1 cellular context compared by ENCODE assay signal in the genomic region with DNA sequence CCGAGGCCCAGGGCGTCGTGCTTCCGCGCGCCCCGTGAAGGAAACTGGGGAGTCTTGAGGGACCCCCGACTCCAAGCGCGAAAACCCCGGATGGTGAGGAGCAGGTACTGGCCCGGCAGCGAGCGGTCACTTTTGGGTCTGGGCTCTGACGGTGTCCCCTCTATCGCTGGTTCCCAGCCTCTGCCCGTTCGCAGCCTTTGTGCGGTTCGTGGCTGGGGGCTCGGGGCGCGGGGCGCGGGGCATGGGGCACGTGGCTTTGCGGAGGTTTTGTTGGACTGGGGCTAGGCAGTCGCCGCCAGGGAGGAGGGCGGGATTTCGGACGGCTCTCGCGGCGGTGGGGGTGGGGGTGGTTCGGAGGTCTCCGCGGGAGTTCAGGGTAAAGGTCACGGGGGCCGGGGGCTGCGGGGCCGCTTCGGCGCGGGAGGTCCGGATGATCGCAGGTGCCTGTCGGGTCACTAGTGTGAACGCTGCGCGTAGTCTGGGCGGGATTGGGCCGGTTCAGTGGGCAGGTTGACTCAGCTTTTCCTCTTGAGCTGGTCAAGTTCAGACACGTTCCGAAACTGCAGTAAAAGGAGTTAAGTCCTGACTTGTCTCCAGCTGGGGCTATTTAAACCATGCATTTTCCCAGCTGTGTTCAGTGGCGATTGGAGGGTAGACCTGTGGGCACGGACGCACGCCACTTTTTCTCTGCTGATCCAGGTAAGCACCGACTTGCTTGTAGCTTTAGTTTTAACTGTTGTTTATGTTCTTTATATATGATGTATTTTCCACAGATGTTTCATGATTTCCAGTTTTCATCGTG.
A peak's percentile ranks its signal among the peaks of the same experiment; 100 is the strongest.
TF ChIP-seq lines count a peak whose summit lies in the region.

No MANE protein-coding gene starts in this region.

TF ChIP-seq in HepG2, 621 proteins besides CTCF, POLR2A, EP300 and RAD21 (continued from another document and continues in another):
- TF ChIP-seq, protein P1, sequence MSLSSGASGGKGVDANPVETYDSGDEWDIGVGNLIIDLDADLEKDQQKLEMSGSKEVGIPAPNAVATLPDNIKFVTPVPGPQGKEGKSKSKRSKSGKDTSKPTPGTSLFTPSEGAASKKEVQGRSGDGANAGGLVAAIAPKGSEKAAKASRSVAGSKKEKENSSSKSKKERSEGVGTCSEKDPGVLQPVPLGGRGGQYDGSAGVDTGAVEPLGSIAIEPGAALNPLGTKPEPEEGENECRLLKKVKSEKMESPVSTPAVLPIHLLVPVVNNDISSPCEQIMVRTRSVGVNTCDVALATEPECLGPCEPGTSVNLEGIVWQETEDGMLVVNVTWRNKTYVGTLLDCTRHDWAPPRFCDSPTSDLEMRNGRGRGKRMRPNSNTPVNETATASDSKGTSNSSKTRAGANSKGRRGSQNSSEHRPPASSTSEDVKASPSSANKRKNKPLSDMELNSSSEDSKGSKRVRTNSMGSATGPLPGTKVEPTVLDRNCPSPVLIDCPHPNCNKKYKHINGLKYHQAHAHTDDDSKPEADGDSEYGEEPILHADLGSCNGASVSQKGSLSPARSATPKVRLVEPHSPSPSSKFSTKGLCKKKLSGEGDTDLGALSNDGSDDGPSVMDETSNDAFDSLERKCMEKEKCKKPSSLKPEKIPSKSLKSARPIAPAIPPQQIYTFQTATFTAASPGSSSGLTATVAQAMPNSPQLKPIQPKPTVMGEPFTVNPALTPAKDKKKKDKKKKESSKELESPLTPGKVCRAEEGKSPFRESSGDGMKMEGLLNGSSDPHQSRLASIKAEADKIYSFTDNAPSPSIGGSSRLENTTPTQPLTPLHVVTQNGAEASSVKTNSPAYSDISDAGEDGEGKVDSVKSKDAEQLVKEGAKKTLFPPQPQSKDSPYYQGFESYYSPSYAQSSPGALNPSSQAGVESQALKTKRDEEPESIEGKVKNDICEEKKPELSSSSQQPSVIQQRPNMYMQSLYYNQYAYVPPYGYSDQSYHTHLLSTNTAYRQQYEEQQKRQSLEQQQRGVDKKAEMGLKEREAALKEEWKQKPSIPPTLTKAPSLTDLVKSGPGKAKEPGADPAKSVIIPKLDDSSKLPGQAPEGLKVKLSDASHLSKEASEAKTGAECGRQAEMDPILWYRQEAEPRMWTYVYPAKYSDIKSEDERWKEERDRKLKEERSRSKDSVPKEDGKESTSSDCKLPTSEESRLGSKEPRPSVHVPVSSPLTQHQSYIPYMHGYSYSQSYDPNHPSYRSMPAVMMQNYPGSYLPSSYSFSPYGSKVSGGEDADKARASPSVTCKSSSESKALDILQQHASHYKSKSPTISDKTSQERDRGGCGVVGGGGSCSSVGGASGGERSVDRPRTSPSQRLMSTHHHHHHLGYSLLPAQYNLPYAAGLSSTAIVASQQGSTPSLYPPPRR (CRISPR knock-in tag; IDR thresholded peaks at IDR 0.05; ENCODE audit: borderline replicate concordance) = peak; percentile 79; the same call in 1 of the 2 replicates
- TF ChIP-seq, protein P2, sequence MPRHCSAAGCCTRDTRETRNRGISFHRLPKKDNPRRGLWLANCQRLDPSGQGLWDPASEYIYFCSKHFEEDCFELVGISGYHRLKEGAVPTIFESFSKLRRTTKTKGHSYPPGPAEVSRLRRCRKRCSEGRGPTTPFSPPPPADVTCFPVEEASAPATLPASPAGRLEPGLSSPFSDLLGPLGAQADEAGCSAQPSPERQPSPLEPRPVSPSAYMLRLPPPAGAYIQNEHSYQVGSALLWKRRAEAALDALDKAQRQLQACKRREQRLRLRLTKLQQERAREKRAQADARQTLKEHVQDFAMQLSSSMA (CRISPR knock-in tag; IDR thresholded peaks at IDR 0.05) = no peak
- TF ChIP-seq CBX2 (IDR thresholded peaks at IDR 0.05; ENCODE audit: low read depth, low read length) (no peak; the same call in 1 of the 2 replicates), CBX2 (CRISPR knock-in tag; IDR thresholded peaks at IDR 0.05; ENCODE audit: low read depth) (no peak), MIER3 (CRISPR knock-in tag; IDR thresholded peaks at IDR 0.05; ENCODE audit: borderline replicate concordance) (peak; percentile 65; the same call in 1 of the 2 replicates), SMAD9 (CRISPR knock-in tag; IDR thresholded peaks at IDR 0.05) (no peak), FOXO1 (CRISPR knock-in tag; IDR thresholded peaks at IDR 0.05) (peak; percentile 83), SAP130 (CRISPR knock-in tag; IDR thresholded peaks at IDR 0.05; ENCODE audit: low read depth) (peak; percentile 96), ZSCAN21 (CRISPR knock-in tag; IDR thresholded peaks at IDR 0.05; ENCODE audit: borderline replicate concordance) (no peak; the same call in 1 of the 2 replicates), ARNT (IDR thresholded peaks at IDR 0.05) (no peak), ZNF546 (CRISPR knock-in tag; conservative IDR thresholded peaks at IDR 0.05) (no peak), IKZF4 (CRISPR knock-in tag; IDR thresholded peaks at IDR 0.05; ENCODE audit: borderline replicate concordance, low read depth, not compliant biosample characterization) (no peak), ZKSCAN1 (IDR thresholded peaks at IDR 0.05; ENCODE audit: low read length) (no peak), THAP11 (CRISPR knock-in tag; IDR thresholded peaks at IDR 0.05) (no peak; the same call in 1 of the 2 replicates), ZNF761 (CRISPR knock-in tag; conservative IDR thresholded peaks at IDR 0.05) (no peak), TP53 (CRISPR knock-in tag; conservative IDR thresholded peaks at IDR 0.05) (peak; percentile 99), NFRKB (IDR thresholded peaks at IDR 0.05) (no peak), HDAC2 (CRISPR knock-in tag; IDR thresholded peaks at IDR 0.05) (peak; percentile 69), CENPT (CRISPR knock-in tag; IDR thresholded peaks at IDR 0.05; ENCODE audit: low read depth) (no peak), ZNF619 (CRISPR knock-in tag; IDR thresholded peaks at IDR 0.05) (no peak), CBFB (CRISPR knock-in tag; IDR thresholded peaks at IDR 0.05) (peak; percentile 65; the same call in 1 of the 2 replicates), ZFP62 (CRISPR knock-in tag; IDR thresholded peaks at IDR 0.05) (no peak), PCBP1 (IDR thresholded peaks at IDR 0.05; ENCODE audit: borderline replicate concordance, low read depth, low read length) (no peak), ZNF589 (CRISPR knock-in tag; conservative IDR thresholded peaks at IDR 0.05) (no peak; the same call in 1 of the 2 replicates), NAIF1 (CRISPR knock-in tag; IDR thresholded peaks at IDR 0.05; ENCODE audit: borderline replicate concordance) (no peak), SIX4 (CRISPR knock-in tag; IDR thresholded peaks at IDR 0.05) (peak; percentile 45; the same call in 1 of the 2 replicates), TCF7L2 (IDR thresholded peaks at IDR 0.05; ENCODE audit: low read depth, low read length) (no peak), ZNF430 (CRISPR knock-in tag; IDR thresholded peaks at IDR 0.05) (no peak), NFKBIZ (CRISPR knock-in tag; IDR thresholded peaks at IDR 0.05) (no peak), PHF21A (CRISPR knock-in tag; IDR thresholded peaks at IDR 0.05) (peak; percentile 42; the same call in 1 of the 2 replicates), EHMT2 (IDR thresholded peaks at IDR 0.05; ENCODE audit: borderline replicate concordance, low read depth, low read length) (peak; percentile 21; the same call in 1 of the 2 replicates), ZNF136 (CRISPR knock-in tag; IDR thresholded peaks at IDR 0.05; ENCODE audit: low read depth) (no peak), SIN3A (IDR thresholded peaks at IDR 0.05; ENCODE audit: borderline replicate concordance, low read depth, low read length) (peak; percentile 92), ZKSCAN5 (CRISPR knock-in tag; IDR thresholded peaks at IDR 0.05) (no peak), ISL2 (CRISPR knock-in tag; IDR thresholded peaks at IDR 0.05) (peak; percentile 35; the same call in 1 of the 2 replicates), SMYD3 (CRISPR knock-in tag; IDR thresholded peaks at IDR 0.05) (no peak), FOXM1 (CRISPR knock-in tag; IDR thresholded peaks at IDR 0.05) (no peak)
- TF ChIP-seq, protein P3, sequence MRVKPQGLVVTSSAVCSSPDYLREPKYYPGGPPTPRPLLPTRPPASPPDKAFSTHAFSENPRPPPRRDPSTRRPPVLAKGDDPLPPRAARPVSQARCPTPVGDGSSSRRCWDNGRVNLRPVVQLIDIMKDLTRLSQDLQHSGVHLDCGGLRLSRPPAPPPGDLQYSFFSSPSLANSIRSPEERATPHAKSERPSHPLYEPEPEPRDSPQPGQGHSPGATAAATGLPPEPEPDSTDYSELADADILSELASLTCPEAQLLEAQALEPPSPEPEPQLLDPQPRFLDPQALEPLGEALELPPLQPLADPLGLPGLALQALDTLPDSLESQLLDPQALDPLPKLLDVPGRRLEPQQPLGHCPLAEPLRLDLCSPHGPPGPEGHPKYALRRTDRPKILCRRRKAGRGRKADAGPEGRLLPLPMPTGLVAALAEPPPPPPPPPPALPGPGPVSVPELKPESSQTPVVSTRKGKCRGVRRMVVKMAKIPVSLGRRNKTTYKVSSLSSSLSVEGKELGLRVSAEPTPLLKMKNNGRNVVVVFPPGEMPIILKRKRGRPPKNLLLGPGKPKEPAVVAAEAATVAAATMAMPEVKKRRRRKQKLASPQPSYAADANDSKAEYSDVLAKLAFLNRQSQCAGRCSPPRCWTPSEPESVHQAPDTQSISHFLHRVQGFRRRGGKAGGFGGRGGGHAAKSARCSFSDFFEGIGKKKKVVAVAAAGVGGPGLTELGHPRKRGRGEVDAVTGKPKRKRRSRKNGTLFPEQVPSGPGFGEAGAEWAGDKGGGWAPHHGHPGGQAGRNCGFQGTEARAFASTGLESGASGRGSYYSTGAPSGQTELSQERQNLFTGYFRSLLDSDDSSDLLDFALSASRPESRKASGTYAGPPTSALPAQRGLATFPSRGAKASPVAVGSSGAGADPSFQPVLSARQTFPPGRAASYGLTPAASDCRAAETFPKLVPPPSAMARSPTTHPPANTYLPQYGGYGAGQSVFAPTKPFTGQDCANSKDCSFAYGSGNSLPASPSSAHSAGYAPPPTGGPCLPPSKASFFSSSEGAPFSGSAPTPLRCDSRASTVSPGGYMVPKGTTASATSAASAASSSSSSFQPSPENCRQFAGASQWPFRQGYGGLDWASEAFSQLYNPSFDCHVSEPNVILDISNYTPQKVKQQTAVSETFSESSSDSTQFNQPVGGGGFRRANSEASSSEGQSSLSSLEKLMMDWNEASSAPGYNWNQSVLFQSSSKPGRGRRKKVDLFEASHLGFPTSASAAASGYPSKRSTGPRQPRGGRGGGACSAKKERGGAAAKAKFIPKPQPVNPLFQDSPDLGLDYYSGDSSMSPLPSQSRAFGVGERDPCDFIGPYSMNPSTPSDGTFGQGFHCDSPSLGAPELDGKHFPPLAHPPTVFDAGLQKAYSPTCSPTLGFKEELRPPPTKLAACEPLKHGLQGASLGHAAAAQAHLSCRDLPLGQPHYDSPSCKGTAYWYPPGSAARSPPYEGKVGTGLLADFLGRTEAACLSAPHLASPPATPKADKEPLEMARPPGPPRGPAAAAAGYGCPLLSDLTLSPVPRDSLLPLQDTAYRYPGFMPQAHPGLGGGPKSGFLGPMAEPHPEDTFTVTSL (CRISPR knock-in tag; IDR thresholded peaks at IDR 0.05; ENCODE audit: borderline replicate concordance) = no peak
- TF ChIP-seq, protein P4, sequence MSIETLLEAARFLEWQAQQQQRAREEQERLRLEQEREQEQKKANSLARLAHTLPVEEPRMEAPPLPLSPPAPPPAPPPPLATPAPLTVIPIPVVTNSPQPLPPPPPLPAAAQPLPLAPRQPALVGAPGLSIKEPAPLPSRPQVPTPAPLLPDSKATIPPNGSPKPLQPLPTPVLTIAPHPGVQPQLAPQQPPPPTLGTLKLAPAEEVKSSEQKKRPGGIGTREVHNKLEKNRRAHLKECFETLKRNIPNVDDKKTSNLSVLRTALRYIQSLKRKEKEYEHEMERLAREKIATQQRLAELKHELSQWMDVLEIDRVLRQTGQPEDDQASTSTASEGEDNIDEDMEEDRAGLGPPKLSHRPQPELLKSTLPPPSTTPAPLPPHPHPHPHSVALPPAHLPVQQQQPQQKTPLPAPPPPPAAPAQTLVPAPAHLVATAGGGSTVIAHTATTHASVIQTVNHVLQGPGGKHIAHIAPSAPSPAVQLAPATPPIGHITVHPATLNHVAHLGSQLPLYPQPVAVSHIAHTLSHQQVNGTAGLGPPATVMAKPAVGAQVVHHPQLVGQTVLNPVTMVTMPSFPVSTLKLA (IDR thresholded peaks at IDR 0.05) = 0 out of 2 replicates have a peak, but pooled peaks have one; percentile 18
- TF ChIP-seq, protein P5, sequence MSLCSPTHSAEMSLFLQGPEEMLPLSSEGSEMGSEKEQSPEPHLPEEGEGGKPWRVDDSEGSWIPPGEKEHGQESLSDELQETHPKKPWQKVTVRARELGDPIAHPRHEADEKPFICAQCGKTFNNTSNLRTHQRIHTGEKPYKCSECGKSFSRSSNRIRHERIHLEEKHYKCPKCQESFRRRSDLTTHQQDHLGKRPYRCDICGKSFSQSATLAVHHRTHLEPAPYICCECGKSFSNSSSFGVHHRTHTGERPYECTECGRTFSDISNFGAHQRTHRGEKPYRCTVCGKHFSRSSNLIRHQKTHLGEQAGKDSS (CRISPR knock-in tag; IDR thresholded peaks at IDR 0.05; ENCODE audit: borderline replicate concordance, low read depth) = 0 out of 2 replicates have a peak, but pooled peaks have one; percentile 7
- TF ChIP-seq, protein P6, sequence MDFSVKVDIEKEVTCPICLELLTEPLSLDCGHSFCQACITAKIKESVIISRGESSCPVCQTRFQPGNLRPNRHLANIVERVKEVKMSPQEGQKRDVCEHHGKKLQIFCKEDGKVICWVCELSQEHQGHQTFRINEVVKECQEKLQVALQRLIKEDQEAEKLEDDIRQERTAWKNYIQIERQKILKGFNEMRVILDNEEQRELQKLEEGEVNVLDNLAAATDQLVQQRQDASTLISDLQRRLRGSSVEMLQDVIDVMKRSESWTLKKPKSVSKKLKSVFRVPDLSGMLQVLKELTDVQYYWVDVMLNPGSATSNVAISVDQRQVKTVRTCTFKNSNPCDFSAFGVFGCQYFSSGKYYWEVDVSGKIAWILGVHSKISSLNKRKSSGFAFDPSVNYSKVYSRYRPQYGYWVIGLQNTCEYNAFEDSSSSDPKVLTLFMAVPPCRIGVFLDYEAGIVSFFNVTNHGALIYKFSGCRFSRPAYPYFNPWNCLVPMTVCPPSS (IDR thresholded peaks at IDR 0.05) = no peak
- TF ChIP-seq, protein P7, sequence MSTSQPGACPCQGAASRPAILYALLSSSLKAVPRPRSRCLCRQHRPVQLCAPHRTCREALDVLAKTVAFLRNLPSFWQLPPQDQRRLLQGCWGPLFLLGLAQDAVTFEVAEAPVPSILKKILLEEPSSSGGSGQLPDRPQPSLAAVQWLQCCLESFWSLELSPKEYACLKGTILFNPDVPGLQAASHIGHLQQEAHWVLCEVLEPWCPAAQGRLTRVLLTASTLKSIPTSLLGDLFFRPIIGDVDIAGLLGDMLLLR (CRISPR knock-in tag; IDR thresholded peaks at IDR 0.05) = no peak; the same call in 1 of the 2 replicates
- TF ChIP-seq, protein P8, sequence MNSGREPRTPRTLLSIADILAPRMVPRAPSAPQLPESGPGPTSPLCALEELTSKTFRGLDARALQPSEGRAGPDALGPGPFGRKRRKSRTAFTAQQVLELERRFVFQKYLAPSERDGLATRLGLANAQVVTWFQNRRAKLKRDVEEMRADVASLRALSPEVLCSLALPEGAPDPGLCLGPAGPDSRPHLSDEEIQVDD (CRISPR knock-in tag; IDR thresholded peaks at IDR 0.05; ENCODE audit: borderline replicate concordance) = no peak
- TF ChIP-seq, protein P9, sequence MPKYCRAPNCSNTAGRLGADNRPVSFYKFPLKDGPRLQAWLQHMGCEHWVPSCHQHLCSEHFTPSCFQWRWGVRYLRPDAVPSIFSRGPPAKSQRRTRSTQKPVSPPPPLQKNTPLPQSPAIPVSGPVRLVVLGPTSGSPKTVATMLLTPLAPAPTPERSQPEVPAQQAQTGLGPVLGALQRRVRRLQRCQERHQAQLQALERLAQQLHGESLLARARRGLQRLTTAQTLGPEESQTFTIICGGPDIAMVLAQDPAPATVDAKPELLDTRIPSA (CRISPR knock-in tag; IDR thresholded peaks at IDR 0.05; ENCODE audit: borderline replicate concordance) = 0 out of 2 replicates have a peak, but pooled peaks have one; percentile 7
